Comparison of ENCODE assay signal across 19 cellular contexts in genomic region chr11:118902336-118903203, GRCh38. TPM values are rescaled to one million over a fixed set of nuclear protein-coding genes. Genes with fewer than 3 reads are reported as not detected.
DNase-seq lines count a peak whose midpoint lies in the region; ATAC-seq and TF ChIP-seq lines count a peak whose summit lies in the region.
"Had no signal": no experiment of that assay in that cellular context is flagged by ENCODE, and none has a peak within 500 bp of the region (broad histone marks: within the 10 kb centered on the region; RNA-seq: fewer than 3 reads in every experiment).

No MANE protein-coding gene starts in this region.

- H3K27ac Mint-ChIP-seq in activated CD8-positive, alpha-beta T cell treated with anti-CD3 and anti-CD28 coated beads for 36 hours: peak overlapping the region; percentile 66
- no peak overlapping the region for H3K27ac Mint-ChIP-seq in activated CD8-positive, alpha-beta T cell treated with anti-CD3 and anti-CD28 coated beads, Interleukin-2, amount 10 ng/mL, durations not matched to agents 7 days and 5 days
- H3K27ac Mint-ChIP-seq: B cell, GM23338 had no signal

- no peaks in the 10 kb centered on the region for H3K9me3 ChIP-seq in Peyer's patch
- no peaks in the 10 kb centered on the region for H3K9me3 ChIP-seq in spleen

- intact Hi-C loops in activated CD8-positive, alpha-beta T cell treated with anti-CD3 and anti-CD28 coated beads for 36 hours (cut with micrococcal nuclease): no loop called here
- intact Hi-C loops in spleen (cut with DNase I; ENCODE audit: low total_unique reads): no loop called here

- no peaks in the 10 kb centered on the region for H3K9me3 Mint-ChIP-seq in activated CD8-positive, alpha-beta T cell treated with anti-CD3 and anti-CD28 coated beads for 36 hours
- no peaks in the 10 kb centered on the region for H3K9me3 Mint-ChIP-seq in activated CD8-positive, alpha-beta T cell treated with anti-CD3 and anti-CD28 coated beads, Interleukin-2, amount 10 ng/mL, durations not matched to agents 7 days and 5 days (ENCODE audit: insufficient read depth)
- H3K9me3 Mint-ChIP-seq: GM23338 had no signal

- H3K27me3 ChIP-seq in Peyer's patch: no peaks in the 10 kb centered on the region
- no peaks in the 10 kb centered on the region for H3K27me3 ChIP-seq in spleen (replicated peaks in 1 of 7)

- CTCF ChIA-PET in activated CD8-positive, alpha-beta T cell treated with anti-CD3 and anti-CD28 coated beads for 36 hours (lab: Charles Lee): interaction anchor here (0.5 to 0.7 kb wide), 2 partner anchors 20 to 203 kb away, joined by 3 read pairs; no protein-coding TSS in a partner anchor
- CTCF ChIA-PET in activated CD8-positive, alpha-beta T cell treated with anti-CD3 and anti-CD28 coated beads, Interleukin-2, amount 10 ng/mL, durations not matched to agents 7 days and 5 days (lab: Charles Lee): interaction anchor here (1.4 kb wide), 1 partner anchor 18 kb away, joined by 3 read pairs; no protein-coding TSS in a partner anchor
- CTCF ChIA-PET in HEK293T (lab: Yijun Ruan, JAX): no interaction called here

- peaks cover 32% of the 10 kb centered on the region for H3K36me3 Mint-ChIP-seq in activated CD8-positive, alpha-beta T cell treated with anti-CD3 and anti-CD28 coated beads for 36 hours (ENCODE audit: low read depth)
- peaks cover 49% of the 10 kb centered on the region for H3K36me3 Mint-ChIP-seq in activated CD8-positive, alpha-beta T cell treated with anti-CD3 and anti-CD28 coated beads, Interleukin-2, amount 10 ng/mL, durations not matched to agents 7 days and 5 days (ENCODE audit: low read depth)

- H3K4me3 ChIP-seq in Peyer's patch (no peak overlapping the region), spleen (no peak overlapping the region)
- H3K4me3 ChIP-seq: GM23338 had no signal

- no peak for ATAC-seq in activated CD8-positive, alpha-beta T cell treated with anti-CD3 and anti-CD28 coated beads for 36 hours
- no peak for ATAC-seq in activated CD8-positive, alpha-beta T cell treated with anti-CD3 and anti-CD28 coated beads, Interleukin-2, amount 10 ng/mL, durations not matched to agents 7 days and 5 days
- no peak for ATAC-seq in left lobe of liver
- no peak for ATAC-seq in GM19035 (IDR thresholded peaks at IDR 0.05; ENCODE audit: unreplicated experiment)
- ATAC-seq: GM23338 had no signal

- TF ChIP-seq POLR2A in Peyer's patch (IDR thresholded peaks at IDR 0.05) (no peak), spleen (IDR thresholded peaks at IDR 0.05) (no peak)

- no peaks in the 10 kb centered on the region for H3K27me3 Mint-ChIP-seq in activated CD8-positive, alpha-beta T cell treated with anti-CD3 and anti-CD28 coated beads for 36 hours
- H3K27me3 Mint-ChIP-seq in activated CD8-positive, alpha-beta T cell treated with anti-CD3 and anti-CD28 coated beads, Interleukin-2, amount 10 ng/mL, durations not matched to agents 7 days and 5 days (ENCODE audit: low read depth): no peaks in the 10 kb centered on the region
- H3K27me3 Mint-ChIP-seq: B cell; CD4-positive, alpha-beta memory T cell had no signal

- H3K4me3 Mint-ChIP-seq in activated CD8-positive, alpha-beta T cell treated with anti-CD3 and anti-CD28 coated beads for 36 hours: no peak overlapping the region
- no peak overlapping the region for H3K4me3 Mint-ChIP-seq in activated CD8-positive, alpha-beta T cell treated with anti-CD3 and anti-CD28 coated beads, Interleukin-2, amount 10 ng/mL, durations not matched to agents 7 days and 5 days
- H3K4me3 Mint-ChIP-seq: B cell; CD4-positive, alpha-beta memory T cell; GM23338 had no signal

- DNase-seq in activated CD8-positive, alpha-beta T cell treated with anti-CD3 and anti-CD28 coated beads for 36 hours: no peak
- DNase-seq in activated CD8-positive, alpha-beta T cell treated with anti-CD3 and anti-CD28 coated beads, Interleukin-2, amount 10 ng/mL, durations not matched to agents 7 days and 5 days: no peak
- DNase-seq in Peyer's patch (peak in 2 of 3 donors; percentile 32 to 44), left lobe of liver (ENCODE audit: low spot score) (peak; percentile 41), spleen (peak; percentile 75), HEK293T (ENCODE audit: extremely low spot score) (no peak)
- no peak for DNase-seq in stimulated activated CD4-positive, alpha-beta T cell treated with anti-CD3 and anti-CD28 coated beads, Interleukin-2, amount 100 ng/mL, for 24 hours
- DNase-seq: DMS79 treated with DMSO at 0.1 percent for 48 hours, NCI-H524, SHP77 treated with DMSO at 0.1 percent for 48 hours had no signal

- POLR2A ChIA-PET in activated CD8-positive, alpha-beta T cell treated with anti-CD3 and anti-CD28 coated beads for 36 hours (lab: Charles Lee): interaction anchor here (0.6 to 2.7 kb wide), 2 partner anchors 7 to 30 kb away, joined by 3 to 11 read pairs; no protein-coding TSS in a partner anchor
- POLR2A ChIA-PET in activated CD8-positive, alpha-beta T cell treated with anti-CD3 and anti-CD28 coated beads, Interleukin-2, amount 10 ng/mL, durations not matched to agents 7 days and 5 days (lab: Charles Lee): no interaction called here
- POLR2A ChIA-PET in HEK293T (lab: Yijun Ruan, JAX): no interaction called here

- TF ChIP-seq CTCF in activated CD8-positive, alpha-beta T cell treated with anti-CD3 and anti-CD28 coated beads for 36 hours (IDR thresholded peaks at IDR 0.05): no peak
- TF ChIP-seq CTCF in Peyer's patch (IDR thresholded peaks at IDR 0.05) (no peak), spleen (IDR thresholded peaks at IDR 0.05 in 8 of 11, conservative IDR thresholded peaks at IDR 0.05 in 3 of 11) (no peak)

- H3K4me1 Mint-ChIP-seq in activated CD8-positive, alpha-beta T cell treated with anti-CD3 and anti-CD28 coated beads for 36 hours (ENCODE audit: low read depth): peaks cover 28% of the 10 kb centered on the region
- peaks cover 14% of the 10 kb centered on the region for H3K4me1 Mint-ChIP-seq in activated CD8-positive, alpha-beta T cell treated with anti-CD3 and anti-CD28 coated beads, Interleukin-2, amount 10 ng/mL, durations not matched to agents 7 days and 5 days (ENCODE audit: low read depth)

- WGBS in spleen, 5 donors: 91 to 95% (median 94%) methylated on average over 16 to 37 of the region's 37 CpGs

- H3K36me3 ChIP-seq in Peyer's patch (peaks cover 0 to 88% (median 0%) of the 10 kb centered on the region in 3 donors), spleen (peaks cover 0 to 100% (median 77%) of the 10 kb centered on the region in 6 donors)

- H3K4me1 ChIP-seq in Peyer's patch (peaks cover 0 to 8% (median 5%) of the 10 kb centered on the region in 4 donors), spleen (peaks cover 0 to 53% (median 17%) of the 10 kb centered on the region in 6 donors)

- H3K27ac ChIP-seq in Peyer's patch (no peak overlapping the region), spleen (peak overlapping the region in 1 of 8 donors; percentile 33)
- H3K27ac ChIP-seq: 22Rv1, KMS-11 had no signal

TF ChIP-seq in HEK293T, 16 proteins besides CTCF, POLR2A, EP300 and RAD21:
- TF ChIP-seq FOXM1 (IDR thresholded peaks at IDR 0.05; ENCODE audit: borderline replicate concordance) (no peak), BHLHE40 (IDR thresholded peaks at IDR 0.05; ENCODE audit: borderline replicate concordance) (no peak), PKNOX1 (IDR thresholded peaks at IDR 0.05) (no peak), NFRKB (IDR thresholded peaks at IDR 0.05) (no peak), CTBP1 (IDR thresholded peaks at IDR 0.05; ENCODE audit: borderline replicate concordance) (no peak), LEF1 (IDR thresholded peaks at IDR 0.05; ENCODE audit: borderline replicate concordance) (no peak), L3MBTL2 (conservative IDR thresholded peaks at IDR 0.05) (no peak)

RNA-seq across cellular contexts. Expression of gene CXCR5, which starts 18.9 kb away (rescaled TPM):
- total RNA-seq in activated CD8-positive, alpha-beta T cell treated with anti-CD3 and anti-CD28 coated beads for 36 hours: under 1 TPM; 0.60 to 0.92 TPM
- under 1 TPM; 0.08 to 0.18 TPM for total RNA-seq in activated CD8-positive, alpha-beta T cell treated with anti-CD3 and anti-CD28 coated beads, Interleukin-2, amount 10 ng/mL, durations not matched to agents 7 days and 5 days
- total RNA-seq in Peyer's patch (1 to 10 TPM in 2 of 4 donors, under 1 TPM in 1, not detected in 1; 0.66 to 7.4 (median 1.1) TPM), left lobe of liver (0.08 TPM), spleen (10 to 100 TPM; 25.0 to 66.6 (median 33.2) TPM)
- polyA plus RNA-seq in spleen: 10 to 100 TPM; 35.4 to 50.7 (median 39.6) TPM
- total RNA-seq: G401, GM23338, M059J had no signal
- polyA plus RNA-seq: AG04450 had no signal

RNA-seq across cellular contexts. Expression of gene BCL9L, which starts 23.2 kb away (rescaled TPM):
- total RNA-seq in activated CD8-positive, alpha-beta T cell treated with anti-CD3 and anti-CD28 coated beads for 36 hours: 10 to 100 TPM; 35.9 to 38.8 TPM
- 10 to 100 TPM; 70.0 to 70.6 TPM for total RNA-seq in activated CD8-positive, alpha-beta T cell treated with anti-CD3 and anti-CD28 coated beads, Interleukin-2, amount 10 ng/mL, durations not matched to agents 7 days and 5 days
- total RNA-seq in Peyer's patch (10 to 100 TPM; 26.4 to 51.3 (median 34.1) TPM), left lobe of liver (24.7 TPM), spleen (10 to 100 TPM; 19.8 to 58.0 (median 39.0) TPM)
- 10 to 100 TPM in 1 of 3 donors, 1 to 10 TPM in 2; 2.5 to 14.2 (median 2.6) TPM for polyA plus RNA-seq in spleen

RNA-seq across cellular contexts. Expression of gene UPK2, which starts 53.5 kb away (rescaled TPM):
- total RNA-seq in activated CD8-positive, alpha-beta T cell treated with anti-CD3 and anti-CD28 coated beads for 36 hours: 1 to 10 TPM; 1.5 to 2.2 TPM
- not detected for total RNA-seq in activated CD8-positive, alpha-beta T cell treated with anti-CD3 and anti-CD28 coated beads, Interleukin-2, amount 10 ng/mL, durations not matched to agents 7 days and 5 days
- total RNA-seq in Peyer's patch (not detected), left lobe of liver (not detected), spleen (not detected)
- polyA plus RNA-seq in spleen: under 1 TPM in 2 of 3 donors, not detected in 1; 0.09 to 0.13 TPM
- total RNA-seq: B cell; CD4-positive, alpha-beta memory T cell; G401; GM23338; M059J had no signal
- polyA plus RNA-seq: AG04450; CD4-positive, alpha-beta memory T cell had no signal

Comparison
In these comparisons a context has a peak if more than half of its experiments do, and no peak if none do; other contexts are left out.
1. DNase-seq: peak in Peyer's patch (2 of 3), left lobe of liver (single experiment) and spleen (single experiment); none in activated CD8-positive, alpha-beta T cell treated with anti-CD3 and anti-CD28 coated beads for 36 hours (single experiment), activated CD8-positive, alpha-beta T cell treated with anti-CD3 and anti-CD28 coated beads, Interleukin-2, amount 10 ng/mL, durations not matched to agents 7 days and 5 days (single experiment), stimulated activated CD4-positive, alpha-beta T cell treated with anti-CD3 and anti-CD28 coated beads, Interleukin-2, amount 100 ng/mL, for 24 hours (0 of 2) and HEK293T (single experiment).